27 cellular contexts compared by ENCODE assay signal in the genomic region with DNA sequence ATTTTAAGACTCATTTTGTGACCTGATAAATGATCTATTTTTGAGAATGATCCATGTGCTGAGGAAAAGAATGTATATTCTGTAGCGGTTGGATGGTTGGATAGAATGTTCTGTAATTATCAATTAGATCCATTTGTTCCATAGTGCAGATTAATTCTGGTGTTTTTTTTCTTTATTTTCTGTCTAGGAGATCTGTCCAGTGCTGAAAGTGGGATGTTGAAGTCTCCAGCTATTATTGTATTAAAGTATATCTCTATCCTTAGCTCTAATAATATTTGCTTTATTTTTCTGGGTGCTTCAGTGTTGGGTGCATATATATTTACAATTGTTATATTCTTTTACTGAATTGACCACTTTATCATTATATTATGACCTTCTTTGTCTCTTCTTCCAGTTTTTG.
"Had no signal": no experiment of that assay in that cellular context is flagged by ENCODE, and none has a peak within 500 bp of the region (broad histone marks: within the 10 kb centered on the region; RNA-seq: fewer than 3 reads in every experiment).

No MANE protein-coding gene starts in this region.

- ATAC-seq: left colon; mucosa of descending colon; naive thymus-derived CD4-positive, alpha-beta T cell; natural killer cell treated with Interleukin-12 subunit alpha and Interleukin-12 subunit beta and Interleukin-15 and Interleukin-18, amount 100 ng/mL, for 72 hours; right lobe of liver; stimulated activated naive B cell treated with anti-CD40 and anti-IgM and Interleukin-4, amounts not matched to agents 10 μg/mL and 1 μg/mL and 100 μg/mL, for 72 hours; stimulated activated naive CD8-positive, alpha-beta T cell treated with anti-CD3 and anti-CD28 coated beads, Interleukin-15, Interleukin-2, amounts not matched to agents 100 U/mL and 50 U/mL, for 24 hours had no signal

- DNase-seq: hypothalamus; immature natural killer cell; kidney; left colon; left ventricle myocardium inferior; mesendoderm; midbrain; mucosa of descending colon; naive thymus-derived CD4-positive, alpha-beta T cell; ovary; right lobe of liver; stimulated activated CD4-positive, alpha-beta T cell treated with anti-CD3 and anti-CD28 coated beads, Interleukin-15, amount 100 ng/mL, for 24 hours; stimulated activated CD4-positive, alpha-beta T cell treated with anti-CD3 and anti-CD28 coated beads, Interleukin-2, amount 100 ng/mL, for 24 hours; stimulated activated CD4-positive, alpha-beta T cell treated with anti-CD3 and anti-CD28 coated beads, Interleukin-4, amount 100 ng/mL, for 1 hour; stimulated activated naive B cell treated with anti-CD40 and anti-IgM and Interleukin-4, amounts not matched to agents 10 μg/mL and 1 μg/mL and 100 μg/mL, for 72 hours; stimulated activated naive CD8-positive, alpha-beta T cell treated with anti-CD3 and anti-CD28 coated beads, Interleukin-15, Interleukin-2, amounts not matched to agents 100 U/mL and 50 U/mL, for 24 hours; stomach; testis; thyroid gland; transverse colon; upper lobe of left lung had no signal

- H3K9me3 ChIP-seq: mucosa of descending colon, ovary, right atrium auricular region, right lobe of liver, testis, thyroid gland, transverse colon, upper lobe of left lung, vagina had no signal

- H3K27me3 ChIP-seq: ovary, right atrium auricular region, right lobe of liver, stomach, testis, thyroid gland, transverse colon, upper lobe of left lung, vagina had no signal

- H3K4me2 ChIP-seq: smooth muscle cell had no signal

- H3K36me3 ChIP-seq: left ventricle myocardium inferior, ovary, right atrium auricular region, right lobe of liver, stomach, thyroid gland, transverse colon, upper lobe of left lung, vagina had no signal

- H3K27me3 Mint-ChIP-seq: naive thymus-derived CD4-positive, alpha-beta T cell; natural killer cell treated with Interleukin-12 subunit alpha and Interleukin-12 subunit beta and Interleukin-15 and Interleukin-18, amount 100 ng/mL, for 72 hours; progenitor cell of endocrine pancreas; stimulated activated naive B cell treated with anti-CD40 and anti-IgM and Interleukin-4, amounts not matched to agents 10 μg/mL and 1 μg/mL and 100 μg/mL, for 72 hours had no signal

- H3K27ac Mint-ChIP-seq: immature natural killer cell; naive thymus-derived CD4-positive, alpha-beta T cell; natural killer cell treated with Interleukin-12 subunit alpha and Interleukin-12 subunit beta and Interleukin-15 and Interleukin-18, amount 100 ng/mL, for 72 hours; progenitor cell of endocrine pancreas; stimulated activated naive B cell treated with anti-CD40 and anti-IgM and Interleukin-4, amounts not matched to agents 10 μg/mL and 1 μg/mL and 100 μg/mL, for 72 hours had no signal

- H3K4me3 ChIP-seq: left ventricle myocardium inferior, lung, mucosa of descending colon, ovary, right atrium auricular region, right lobe of liver, smooth muscle cell, stomach, testis, thyroid gland, transverse colon, upper lobe of left lung, vagina had no signal

- H3K4me3 Mint-ChIP-seq: immature natural killer cell; naive thymus-derived CD4-positive, alpha-beta T cell; natural killer cell treated with Interleukin-12 subunit alpha and Interleukin-12 subunit beta and Interleukin-15 and Interleukin-18, amount 100 ng/mL, for 72 hours; stimulated activated naive B cell treated with anti-CD40 and anti-IgM and Interleukin-4, amounts not matched to agents 10 μg/mL and 1 μg/mL and 100 μg/mL, for 72 hours had no signal

- H3K4me1 ChIP-seq: left ventricle myocardium inferior, right atrium auricular region, right lobe of liver, stomach, testis, thyroid gland, transverse colon, upper lobe of left lung, vagina had no signal

- H3K27ac ChIP-seq: left ventricle myocardium inferior, ovary, right atrium auricular region, right lobe of liver, stomach, testis, thyroid gland, transverse colon, upper lobe of left lung, vagina had no signal

- H3K36me3 Mint-ChIP-seq: immature natural killer cell; naive thymus-derived CD4-positive, alpha-beta T cell; stimulated activated naive B cell treated with anti-CD40 and anti-IgM and Interleukin-4, amounts not matched to agents 10 μg/mL and 1 μg/mL and 100 μg/mL, for 72 hours had no signal

- H3K4me1 Mint-ChIP-seq: immature natural killer cell; naive thymus-derived CD4-positive, alpha-beta T cell; stimulated activated naive B cell treated with anti-CD40 and anti-IgM and Interleukin-4, amounts not matched to agents 10 μg/mL and 1 μg/mL and 100 μg/mL, for 72 hours had no signal
